ENCODE assay signal across 9 cellular contexts in the genomic region with DNA sequence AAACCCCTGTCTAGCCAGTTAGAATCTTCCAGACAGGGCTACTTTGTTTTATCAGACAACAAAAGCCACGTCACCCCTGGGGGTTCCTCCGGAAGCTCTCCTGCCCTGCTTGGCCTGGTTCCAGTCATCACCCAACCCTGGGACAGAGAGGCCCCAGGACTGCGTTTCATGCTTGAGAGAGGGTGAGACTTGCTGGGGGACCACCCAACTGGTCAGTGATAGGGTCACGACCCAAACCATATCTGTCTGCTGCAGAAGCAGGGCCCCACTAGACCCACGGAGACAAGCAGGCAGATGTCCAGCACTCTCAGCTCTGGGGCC. TPM values are rescaled to one million over a fixed set of nuclear protein-coding genes. Genes with fewer than 3 reads are reported as not detected.
DNase-seq lines count a peak whose midpoint lies in the region; ATAC-seq and TF ChIP-seq lines count a peak whose summit lies in the region.
"Had no signal": no experiment of that assay in that cellular context is flagged by ENCODE, and none has a peak within 500 bp of the region (broad histone marks: within the 10 kb centered on the region; RNA-seq: fewer than 3 reads in every experiment).

No MANE protein-coding gene starts in this region.

- H3K4me1 ChIP-seq in endodermal cell (ENCODE audit: control insufficient read depth, insufficient read depth, low read length): peaks cover 5% of the 10 kb centered on the region

- TF ChIP-seq CTCF in 22Rv1 (IDR thresholded peaks at IDR 0.05) (no peak), GM13977 (IDR thresholded peaks at IDR 0.05; ENCODE audit: extremely low read depth, insufficient read depth, missing control alignments) (no peak), endodermal cell (conservative IDR thresholded peaks at IDR 0.05) (no peak)

- H3K27ac ChIP-seq in 22Rv1 (peak overlapping the region; percentile 94), endodermal cell (ENCODE audit: low read depth, low read length) (peak overlapping the region; percentile 88)
- H3K27ac ChIP-seq: neutrophil had no signal

- 39 to 43% methylated on average over 1 to 5 of the region's 5 CpGs for WGBS in endodermal cell (ENCODE audit: insufficient coverage in 1 of 2, insufficient read length in 1 of 2), 2 experiments

- H3K9ac ChIP-seq in endodermal cell (ENCODE audit: extremely low read depth, low read length, poor library complexity, severe bottlenecking): peak overlapping the region; percentile 75

- H3K9me3 ChIP-seq in T-helper 17 cell (ENCODE audit: control insufficient read depth, low read length, poor library complexity, severe bottlenecking) (no peaks in the 10 kb centered on the region), endodermal cell (ENCODE audit: control insufficient read depth, low read length) (no peaks in the 10 kb centered on the region)
- H3K9me3 ChIP-seq: neutrophil had no signal

- peak overlapping the region; percentile 67 for H3K4me3 Mint-ChIP-seq in T-helper 17 cell
- peak overlapping the region; percentile 71 for H3K4me3 Mint-ChIP-seq in endodermal cell
- H3K4me3 Mint-ChIP-seq in naive thymus-derived CD8-positive, alpha-beta T cell: peak overlapping the region; percentile 50 to 79 (median 68)

- H3K36me3 ChIP-seq in endodermal cell (ENCODE audit: control insufficient read depth, insufficient read depth, low read length): peaks cover 40% of the 10 kb centered on the region
- H3K36me3 ChIP-seq: neutrophil had no signal

- no peaks in the 10 kb centered on the region for H3K9me3 Mint-ChIP-seq in endodermal cell
- H3K9me3 Mint-ChIP-seq in naive thymus-derived CD8-positive, alpha-beta T cell: no peaks in the 10 kb centered on the region

- DNase-seq in GM13977 (ENCODE audit: low spot score): peak; percentile 59
- peak in 1 of 3 donors; percentile 31 for DNase-seq in T-helper 17 cell
- DNase-seq in endodermal cell: no peak
- peak in 5 of 10 donors; percentile 14 to 63 (median 20) for DNase-seq in naive thymus-derived CD8-positive, alpha-beta T cell
- DNase-seq in NCI-H2227 (lab: John Stamatoyannopoulos, UW; ENCODE audit: unreplicated experiment): no peak
- no peak for DNase-seq in NCI-H510A treated with DMSO at 0.1 percent for 48 hours (lab: John Stamatoyannopoulos, UW)

- ATAC-seq in T-helper 17 cell: no peak
- no peak for ATAC-seq in naive thymus-derived CD8-positive, alpha-beta T cell
- ATAC-seq in GM21723 (IDR thresholded peaks at IDR 0.05; ENCODE audit: unreplicated experiment): no peak

- H3K27me3 ChIP-seq in endodermal cell (ENCODE audit: control insufficient read depth, insufficient read depth, low read length, poor library complexity, severe bottlenecking): no peaks in the 10 kb centered on the region

- peaks cover 11% of the 10 kb centered on the region for H3K4me1 Mint-ChIP-seq in T-helper 17 cell
- H3K4me1 Mint-ChIP-seq in endodermal cell: peaks cover 10% of the 10 kb centered on the region
- peaks cover 16 to 29% (median 23%) of the 10 kb centered on the region in 4 donors for H3K4me1 Mint-ChIP-seq in naive thymus-derived CD8-positive, alpha-beta T cell

- POLR2A ChIA-PET in naive thymus-derived CD8-positive, alpha-beta T cell (lab: Charles Lee): interaction anchor here (1.1 kb wide), 1 partner anchor 77 kb away, joined by 3 read pairs; a partner anchor contains a TSS

- in situ Hi-C loops in GM13977 (cut with MboI; ENCODE audit: low pct_unique_long_range_greater_than_20kb, low sequenced_read_pairs, unreplicated experiment): no loop called here

- H3K27ac Mint-ChIP-seq in T-helper 17 cell: peak overlapping the region; percentile 70
- H3K27ac Mint-ChIP-seq in endodermal cell: peak overlapping the region; percentile 35
- peak overlapping the region in 4 of 10 donors; percentile 31 to 79 (median 44) for H3K27ac Mint-ChIP-seq in naive thymus-derived CD8-positive, alpha-beta T cell

- H3K27me3 Mint-ChIP-seq in T-helper 17 cell (no peaks in the 10 kb centered on the region), endodermal cell (ENCODE audit: insufficient read depth) (no peaks in the 10 kb centered on the region)
- no peaks in the 10 kb centered on the region for H3K27me3 Mint-ChIP-seq in naive thymus-derived CD8-positive, alpha-beta T cell

- peak overlapping the region; percentile 83 for H3K4me3 ChIP-seq in endodermal cell (ENCODE audit: low read length)

- H3K36me3 Mint-ChIP-seq in T-helper 17 cell (ENCODE audit: low read depth): peaks cover 2% of the 10 kb centered on the region
- peaks cover 14% of the 10 kb centered on the region for H3K36me3 Mint-ChIP-seq in endodermal cell (ENCODE audit: low read depth)
- H3K36me3 Mint-ChIP-seq in naive thymus-derived CD8-positive, alpha-beta T cell: no peaks in the 10 kb centered on the region

RNA-seq across cellular contexts. Expression of a gene that starts 1.2 kb away (rescaled TPM):
- 1 to 10 TPM; 2.3 to 2.5 TPM for total RNA-seq in T-helper 17 cell
- total RNA-seq in endodermal cell: 100 to 1,000 TPM; 288 to 341 TPM
- polyA plus RNA-seq in endodermal cell (2013, experiment 1 of 2): 361 TPM
- 348 TPM for polyA plus RNA-seq in endodermal cell (2013, experiment 2 of 2)
- total RNA-seq in naive thymus-derived CD8-positive, alpha-beta T cell: 1 to 10 TPM; 2.3 to 3.5 TPM
- under 1 TPM in 2 of 3 donors, not detected in 1; 0.28 to 0.34 TPM for polyA plus RNA-seq in naive thymus-derived CD8-positive, alpha-beta T cell

RNA-seq across cellular contexts. Expression of a gene that starts 3.9 kb away (rescaled TPM):
- total RNA-seq in T-helper 17 cell: 1 to 10 TPM; 4.9 to 8.0 TPM
- total RNA-seq in endodermal cell: 10 to 100 TPM; 28.1 to 34.1 TPM
- polyA plus RNA-seq in endodermal cell (2013, experiment 1 of 2): 36.0 TPM
- 36.8 TPM for polyA plus RNA-seq in endodermal cell (2013, experiment 2 of 2)
- 10 to 100 TPM in 1 of 2 experiments, 1 to 10 TPM in 1; 9.7 to 13.4 TPM for total RNA-seq in naive thymus-derived CD8-positive, alpha-beta T cell
- polyA plus RNA-seq in naive thymus-derived CD8-positive, alpha-beta T cell: 10 to 100 TPM; 29.1 to 35.1 (median 29.4) TPM

RNA-seq across cellular contexts. Expression of a gene that starts 37.3 kb away (rescaled TPM):
- total RNA-seq in T-helper 17 cell (1 to 10 TPM; 1.7 to 4.9 TPM), endodermal cell (under 1 TPM; 0.24 to 0.55 TPM)
- 0.21 TPM for polyA plus RNA-seq in endodermal cell (2013, experiment 1 of 2)
- polyA plus RNA-seq in endodermal cell (2013, experiment 2 of 2): 0.04 TPM
- 1 to 10 TPM; 6.1 to 9.8 TPM for total RNA-seq in naive thymus-derived CD8-positive, alpha-beta T cell
- not detected for polyA plus RNA-seq in naive thymus-derived CD8-positive, alpha-beta T cell

Comparison
In these comparisons a context has a peak if more than half of its experiments do, and no peak if none do; other contexts are left out.
1. RNA of a gene that starts 1.2 kb away (total RNA-seq): 288 to 341 TPM in endodermal cell; 2.3 to 3.5 TPM in naive thymus-derived CD8-positive, alpha-beta T cell and 2.3 to 2.5 TPM in T-helper 17 cell; every median in the first group is over 10 times any median in the second.
2. Peak in every context shown above with its lines, with median percentiles within 50 percentile points of each other: H3K4me3 Mint-ChIP-seq.